30 cellular contexts compared by ENCODE assay signal in the genomic region with DNA sequence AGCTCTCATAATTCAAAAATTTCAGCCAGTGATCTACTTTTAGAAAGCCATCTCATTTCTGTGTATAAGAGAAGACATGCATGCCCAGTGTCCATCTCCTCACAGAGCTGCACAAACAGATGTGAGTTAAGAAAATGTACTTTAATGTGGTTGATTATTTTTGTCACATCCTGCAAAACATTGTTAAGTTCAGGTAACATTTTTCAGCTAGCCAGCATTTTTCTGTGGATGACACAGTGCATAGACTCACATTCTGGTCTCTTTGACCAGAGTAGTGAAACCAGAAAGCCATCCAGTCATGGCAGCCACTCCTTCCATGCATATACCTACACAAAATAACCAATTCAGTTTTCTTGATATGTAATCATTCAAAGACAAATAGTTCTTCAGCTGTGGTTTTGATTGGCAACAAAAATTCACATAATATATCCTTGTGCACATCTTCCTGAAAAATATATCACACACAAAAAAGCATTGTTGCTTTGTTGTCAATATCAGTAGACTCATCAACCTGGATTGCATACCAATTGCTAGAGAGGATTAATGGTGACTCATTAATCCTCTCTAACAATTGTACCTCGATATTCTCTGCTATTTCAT. TPM values are rescaled to one million over a fixed set of nuclear protein-coding genes. Genes with fewer than 3 reads are reported as not detected.
A peak's percentile ranks its signal among the peaks of the same experiment; 100 is the strongest.
DNase-seq lines count a peak whose midpoint lies in the region; ATAC-seq, FAIRE-seq and TF ChIP-seq lines count a peak whose summit lies in the region.
"Had no signal": no experiment of that assay in that cellular context is flagged by ENCODE, and none has a peak within 500 bp of the region (broad histone marks: within the 10 kb centered on the region; RNA-seq: fewer than 3 reads in every experiment).

No MANE protein-coding gene starts in this region.

- H3K36me3 Mint-ChIP-seq in T-helper 1 cell treated with Interleukin-12 subunit alpha and Interleukin-12 subunit beta and Interleukin-4 antibody, amounts not matched to agents 30 μg/mL and 1 μg/mL, for 36 hours (ENCODE audit: low read depth): peaks cover 20% of the 10 kb centered on the region
- peaks cover 9% of the 10 kb centered on the region for H3K36me3 Mint-ChIP-seq in CD4-positive, alpha-beta T cell (ENCODE audit: low read depth)
- no peaks in the 10 kb centered on the region for H3K36me3 Mint-ChIP-seq in T-cell

- H3K4me3 ChIP-seq in keratinocyte (ENCODE audit: control insufficient read depth in 2 of 3, extremely low read depth in 1 of 3, insufficient read depth in 2 of 3, low read depth in 1 of 3, low read length in 3 of 3): no peak overlapping the region
- H3K4me3 ChIP-seq in ovary: no peak overlapping the region
- H3K4me3 ChIP-seq: MG63, skin epidermis had no signal

- H3K4me2 ChIP-seq in keratinocyte (ENCODE audit: control insufficient read depth, extremely low read depth, insufficient read depth, low read depth, low read length): peak overlapping the region; percentile 32

- dilution Hi-C loops in keratinocyte (cut with MboI; ENCODE audit: extremely low pct_ligation_motif_present, low sequenced_read_pairs): no loop called here

- H3K4me1 ChIP-seq in keratinocyte (ENCODE audit: control insufficient read depth, extremely low read depth, insufficient read depth, low read length) (peaks cover 38% of the 10 kb centered on the region), ovary (ENCODE audit: insufficient read depth) (peaks cover 5% of the 10 kb centered on the region)
- H3K4me1 ChIP-seq: BE2C had no signal

- H3K27ac ChIP-seq in CD4-positive, alpha-beta T cell (ENCODE audit: low read depth, low read length): no peak overlapping the region
- H3K27ac ChIP-seq in keratinocyte (ENCODE audit: control insufficient read depth, insufficient read depth, low read length) (peak overlapping the region; percentile 47), ovary (no peak overlapping the region)
- H3K27ac ChIP-seq: 22Rv1, brain microvascular endothelial cell, skin epidermis had no signal

- no peaks in the 10 kb centered on the region for H3K9me1 ChIP-seq in keratinocyte (ENCODE audit: control insufficient read depth, extremely low read depth, insufficient read depth, low read length)

- intact Hi-C loops in CD4-positive, alpha-beta T cell (cut with DNase I, micrococcal nuclease): no loop called here
- intact Hi-C loops in posterior cingulate gyrus (cut with DNase I) (no loop called here), ovary (cut with DNase I) (loop anchor here in 1 of 4 donors (10.0 kb wide), 1 partner anchor 292 kb away; a partner anchor contains a TSS)

- no peak for ATAC-seq in CD4-positive, alpha-beta T cell (ENCODE audit: poor library complexity)
- no peak for ATAC-seq in T-cell (replicated peaks in 1 of 4)
- ATAC-seq: naive thymus-derived CD4-positive, alpha-beta T cell had no signal

- H2AFZ ChIP-seq in keratinocyte (ENCODE audit: control insufficient read depth, low read length): no peak overlapping the region

- H3K9me3 ChIP-seq in CD4-positive, alpha-beta T cell (ENCODE audit: control insufficient read depth, low read length): no peaks in the 10 kb centered on the region
- H3K9me3 ChIP-seq in keratinocyte (ENCODE audit: control insufficient read depth, low read depth, low read length): no peaks in the 10 kb centered on the region
- no peaks in the 10 kb centered on the region for H3K9me3 ChIP-seq in ovary
- H3K9me3 ChIP-seq: BE2C, MG63 had no signal

- no peaks in the 10 kb centered on the region for H3K27me3 ChIP-seq in CD4-positive, alpha-beta T cell (ENCODE audit: control insufficient read depth, insufficient read depth, low read length)
- no peaks in the 10 kb centered on the region for H3K27me3 ChIP-seq in keratinocyte (ENCODE audit: control insufficient read depth, extremely low read depth, insufficient read depth, low read length)
- no peaks in the 10 kb centered on the region for H3K27me3 ChIP-seq in ovary
- H3K27me3 ChIP-seq: brain microvascular endothelial cell, MG63 had no signal

- H3K9me3 Mint-ChIP-seq in T-helper 1 cell treated with Interleukin-12 subunit alpha and Interleukin-12 subunit beta and Interleukin-4 antibody, amounts not matched to agents 30 μg/mL and 1 μg/mL, for 36 hours: no peaks in the 10 kb centered on the region
- no peaks in the 10 kb centered on the region for H3K9me3 Mint-ChIP-seq in CD4-positive, alpha-beta T cell
- no peaks in the 10 kb centered on the region for H3K9me3 Mint-ChIP-seq in T-cell
- H3K9me3 Mint-ChIP-seq: dendritic cell treated with granulocyte-macrophage colony-stimulating factor and Interleukin-4, amounts not matched to agents 40 ng/mL and 50 ng/mL, for 4 days; naive thymus-derived CD4-positive, alpha-beta T cell had no signal

- peak; percentile 41 for FAIRE-seq in keratinocyte (lab: Jason Lieb, UNC)
- FAIRE-seq: GM12892, kidney had no signal

- H4K20me1 ChIP-seq in keratinocyte (ENCODE audit: control insufficient read depth, extremely low read depth, insufficient read depth, low read length): no peaks in the 10 kb centered on the region

- WGBS in ovary, 3 donors: 88 to 91% (median 90%) methylated on average over 1 of the region's 1 CpG

- no peaks in the 10 kb centered on the region for H3K27me3 Mint-ChIP-seq in T-helper 1 cell treated with Interleukin-12 subunit alpha and Interleukin-12 subunit beta and Interleukin-4 antibody, amounts not matched to agents 30 μg/mL and 1 μg/mL, for 36 hours (ENCODE audit: low read depth)
- no peaks in the 10 kb centered on the region for H3K27me3 Mint-ChIP-seq in CD4-positive, alpha-beta T cell
- no peaks in the 10 kb centered on the region for H3K27me3 Mint-ChIP-seq in T-cell
- H3K27me3 Mint-ChIP-seq: activated naive CD8-positive, alpha-beta T cell; dendritic cell treated with granulocyte-macrophage colony-stimulating factor and Interleukin-4, amounts not matched to agents 40 ng/mL and 50 ng/mL, for 4 days; naive thymus-derived CD4-positive, alpha-beta T cell; progenitor cell of endocrine pancreas had no signal

- peak overlapping the region; percentile 88 for H3K27ac Mint-ChIP-seq in T-helper 1 cell treated with Interleukin-12 subunit alpha and Interleukin-12 subunit beta and Interleukin-4 antibody, amounts not matched to agents 30 μg/mL and 1 μg/mL, for 36 hours
- no peak overlapping the region for H3K27ac Mint-ChIP-seq in CD4-positive, alpha-beta T cell
- peak overlapping the region; percentile 25 to 46 for H3K27ac Mint-ChIP-seq in T-cell
- H3K27ac Mint-ChIP-seq: activated naive CD8-positive, alpha-beta T cell; dendritic cell treated with granulocyte-macrophage colony-stimulating factor and Interleukin-4, amounts not matched to agents 40 ng/mL and 50 ng/mL, for 4 days had no signal

- no peak for TF ChIP-seq POLR2A in ovary (IDR thresholded peaks at IDR 0.05)

- POLR2A ChIA-PET in CD4-positive, alpha-beta T cell (lab: Charles Lee): no interaction called here
- POLR2A ChIA-PET in T-cell (lab: Charles Lee): no interaction called here

- no peak for TF ChIP-seq EP300 in ovary (IDR thresholded peaks at IDR 0.05)

- no peak for TF ChIP-seq CTCF in CD4-positive, alpha-beta T cell (IDR thresholded peaks at IDR 0.05)
- no peak for TF ChIP-seq CTCF in keratinocyte (optimal IDR thresholded peaks at IDR 0.05 in 1 of 3, IDR thresholded peaks at IDR 0.05 in 1 of 3, conservative IDR thresholded peaks at IDR 0.05 in 1 of 3; ENCODE audit: extremely low read depth in 1 of 3, insufficient read depth in 2 of 3, low read length in 3 of 3)
- no peak for TF ChIP-seq CTCF in ovary (IDR thresholded peaks at IDR 0.05)

- CTCF ChIA-PET in CD4-positive, alpha-beta T cell (lab: Charles Lee): no interaction called here
- CTCF ChIA-PET in T-cell (lab: Charles Lee): no interaction called here

- H3K9ac ChIP-seq in keratinocyte (ENCODE audit: control insufficient read depth, extremely low read depth, insufficient read depth, low read length): no peak overlapping the region

- H3K4me3 Mint-ChIP-seq in T-helper 1 cell treated with Interleukin-12 subunit alpha and Interleukin-12 subunit beta and Interleukin-4 antibody, amounts not matched to agents 30 μg/mL and 1 μg/mL, for 36 hours: peak overlapping the region; percentile 62
- H3K4me3 Mint-ChIP-seq in CD4-positive, alpha-beta T cell: peak overlapping the region; percentile 68
- peak overlapping the region in 1 of 3 donors; percentile 96 for H3K4me3 Mint-ChIP-seq in T-cell
- H3K4me3 Mint-ChIP-seq: activated naive CD8-positive, alpha-beta T cell; dendritic cell treated with granulocyte-macrophage colony-stimulating factor and Interleukin-4, amounts not matched to agents 40 ng/mL and 50 ng/mL, for 4 days had no signal

- H3K79me2 ChIP-seq in keratinocyte (ENCODE audit: control insufficient read depth, insufficient read depth, low read length): peaks cover 40% of the 10 kb centered on the region

- peaks cover 65% of the 10 kb centered on the region for H3K4me1 Mint-ChIP-seq in T-helper 1 cell treated with Interleukin-12 subunit alpha and Interleukin-12 subunit beta and Interleukin-4 antibody, amounts not matched to agents 30 μg/mL and 1 μg/mL, for 36 hours (ENCODE audit: low read depth)
- H3K4me1 Mint-ChIP-seq in CD4-positive, alpha-beta T cell (ENCODE audit: low read depth): peaks cover 60% of the 10 kb centered on the region
- H3K4me1 Mint-ChIP-seq in T-cell: peaks cover 57 to 71% (median 60%) of the 10 kb centered on the region in 3 donors

- no peak for DNase-seq in T-helper 1 cell
- no peak for DNase-seq in CD4-positive, alpha-beta T cell
- DNase-seq in T-cell: no peak
- no peak for DNase-seq in keratinocyte (ENCODE audit: low read depth, low spot score)
- no peak for DNase-seq in posterior cingulate gyrus
- no peak for DNase-seq in ovary
- no peak for DNase-seq in NCI-H2227 (lab: John Stamatoyannopoulos, UW; ENCODE audit: unreplicated experiment)
- DNase-seq: activated CD4-positive, CD25-positive, alpha-beta regulatory T cell; BE2C; brain microvascular endothelial cell; hippocampal formation; kidney; MG63; naive thymus-derived CD4-positive, alpha-beta T cell; NCI-H1436 treated with DMSO at 0.1 percent for 48 hours; NCI-H2171 treated with DMSO at 0.1 percent for 48 hours; NCI-H774; OCI-M1; SIG-M5; stimulated activated CD4-positive, alpha-beta T cell treated with anti-CD3 and anti-CD28 coated beads, Interleukin-2, amount 100 ng/mL, for 48 hours had no signal

- H3K36me3 ChIP-seq in keratinocyte (ENCODE audit: control insufficient read depth in 2 of 2, extremely low read depth in 1 of 2, insufficient read depth in 2 of 2, low read length in 2 of 2): no peaks in the 10 kb centered on the region
- no peaks in the 10 kb centered on the region for H3K36me3 ChIP-seq in ovary
- H3K36me3 ChIP-seq: BE2C, brain microvascular endothelial cell had no signal

RNA-seq across cellular contexts. Expression of a gene that starts 2.1 kb away (rescaled TPM):
- total RNA-seq in CD4-positive, alpha-beta T cell: 1 to 10 TPM; 8.2 to 8.3 TPM
- total RNA-seq in T-cell (10 to 100 TPM; 13.5 to 23.0 (median 16.4) TPM), ovary (100 to 1,000 TPM in 5 of 7 donors, 10 to 100 TPM in 2; 74.4 to 156 (median 117) TPM)
- polyA plus RNA-seq in keratinocyte (42.4 to 132 TPM (median 77.6 TPM) in 3 replicates), ovary (10 to 100 TPM; 56.6 to 63.9 TPM)
- 11.2 TPM for polyA plus RNA-seq in keratinocyte (2011; ENCODE audit: low read depth)
- polyA plus RNA-seq in keratinocyte (2011; cell fraction: cytosol; rRNA removed): 63.7 and 84.7 TPM in 2 replicates
- polyA plus RNA-seq in keratinocyte (2011; cell fraction: nucleus; rRNA removed): 82.9 and 95.8 TPM in 2 replicates
- polyA plus RNA-seq in keratinocyte (2012; ENCODE audit: low replicate concordance): 19.3 and 101 TPM in 2 replicates
- 43.4 to 74.4 TPM (median 56.0 TPM) in 3 replicates for polyA minus RNA-seq in keratinocyte
- polyA minus RNA-seq in keratinocyte (2011; cell fraction: cytosol; rRNA and poly(A)+ RNA removed): 47.8 TPM
- 54.4 and 91.7 TPM in 2 replicates for polyA minus RNA-seq in keratinocyte (2011; cell fraction: nucleus; rRNA and poly(A)+ RNA removed)

RNA-seq across cellular contexts. Expression of a gene that starts 58.7 kb away (rescaled TPM):
- total RNA-seq in CD4-positive, alpha-beta T cell: not detected
- total RNA-seq in T-cell: not detected
- not detected in 3 replicates for polyA plus RNA-seq in keratinocyte
- not detected for polyA plus RNA-seq in keratinocyte (2011; ENCODE audit: low read depth)
- polyA plus RNA-seq in keratinocyte (2011; cell fraction: cytosol; rRNA removed): not detected in 2 replicates
- polyA plus RNA-seq in keratinocyte (2011; cell fraction: nucleus; rRNA removed): not detected in 2 replicates
- not detected in 2 replicates for polyA plus RNA-seq in keratinocyte (2012; ENCODE audit: low replicate concordance)
- not detected in 3 replicates for polyA minus RNA-seq in keratinocyte
- not detected for polyA minus RNA-seq in keratinocyte (2011; cell fraction: cytosol; rRNA and poly(A)+ RNA removed)
- not detected in 2 replicates for polyA minus RNA-seq in keratinocyte (2011; cell fraction: nucleus; rRNA and poly(A)+ RNA removed)
- total RNA-seq in ovary: not detected
- polyA plus RNA-seq in ovary: not detected
- total RNA-seq: kidney; lung microvascular endothelial cell; naive thymus-derived CD4-positive, alpha-beta T cell; progenitor cell of endocrine pancreas; T-helper 2 cell treated with Interferon-gamma antibody and Interleukin-4, amounts not matched to agents 100 ng/mL and 5 ng/mL, for 36 hours; ureter had no signal
- polyA plus RNA-seq: naive thymus-derived CD4-positive, alpha-beta T cell had no signal
